In the genomic region with DNA sequence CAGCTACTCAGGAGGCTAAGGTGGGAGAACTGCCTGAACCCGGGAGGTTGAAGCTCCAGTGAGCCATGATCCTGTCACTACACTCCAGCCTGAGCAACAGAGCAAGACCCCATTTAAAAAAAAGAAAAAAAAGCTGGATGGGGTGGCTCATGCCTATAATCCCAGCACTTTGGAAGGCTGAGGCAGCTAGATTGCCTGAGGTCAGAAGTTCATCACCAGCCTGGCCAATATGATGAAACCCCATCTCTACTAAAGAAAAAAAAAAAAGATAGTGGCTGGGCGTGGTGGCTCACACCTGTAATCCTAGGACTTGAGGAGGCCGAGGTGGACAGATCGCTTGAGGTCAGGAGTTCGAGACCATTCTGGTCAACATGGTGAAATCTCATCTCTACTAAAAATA, we compare ENCODE assay signal across 12 cellular contexts.
"Had no signal": no experiment of that assay in that cellular context is flagged by ENCODE, and none has a peak within 500 bp of the region (broad histone marks: within the 10 kb centered on the region; RNA-seq: fewer than 3 reads in every experiment).

No MANE protein-coding gene starts in this region.

- H3K4me1 ChIP-seq: colonic mucosa had no signal

- H3K9me3 ChIP-seq: colonic mucosa, heart left ventricle, mucosa of descending colon, upper lobe of right lung had no signal

- H3K9me3 Mint-ChIP-seq: natural killer cell; stimulated activated naive B cell treated with anti-CD40 and anti-IgM and Interleukin-4, amounts not matched to agents 10 μg/mL and 1 μg/mL and 100 μg/mL, for 72 hours; T-cell had no signal

- H3K27me3 ChIP-seq: colonic mucosa, heart left ventricle, upper lobe of right lung had no signal

- DNase-seq: caudate nucleus; colonic mucosa; foreskin melanocyte; mammary epithelial cell; mucosa of descending colon; natural killer cell; stimulated activated naive B cell treated with anti-CD40 and anti-IgM and Interleukin-4, amounts not matched to agents 10 μg/mL and 1 μg/mL and 100 μg/mL, for 72 hours; T-cell; upper lobe of right lung had no signal

- H3K27ac ChIP-seq: upper lobe of right lung, VCaP had no signal

- H3K36me3 ChIP-seq: colonic mucosa had no signal

- H3K4me3 ChIP-seq: colonic mucosa, heart left ventricle, mucosa of descending colon, skin epidermis, upper lobe of right lung had no signal

- ATAC-seq: heart left ventricle; mucosa of descending colon; natural killer cell; stimulated activated naive B cell treated with anti-CD40 and anti-IgM and Interleukin-4, amounts not matched to agents 10 μg/mL and 1 μg/mL and 100 μg/mL, for 72 hours; T-cell; upper lobe of right lung had no signal

- H3K27me3 Mint-ChIP-seq: stimulated activated naive B cell treated with anti-CD40 and anti-IgM and Interleukin-4, amounts not matched to agents 10 μg/mL and 1 μg/mL and 100 μg/mL, for 72 hours; T-cell had no signal

- H3K27ac Mint-ChIP-seq: stimulated activated naive B cell treated with anti-CD40 and anti-IgM and Interleukin-4, amounts not matched to agents 10 μg/mL and 1 μg/mL and 100 μg/mL, for 72 hours had no signal

- H3K4me3 Mint-ChIP-seq: natural killer cell; stimulated activated naive B cell treated with anti-CD40 and anti-IgM and Interleukin-4, amounts not matched to agents 10 μg/mL and 1 μg/mL and 100 μg/mL, for 72 hours had no signal
